ENCODE assay signal across 8 cellular contexts in genomic region chr2:64228126-64228678, GRCh38.
DNase-seq lines count a peak whose midpoint lies in the region; ATAC-seq, FAIRE-seq and TF ChIP-seq lines count a peak whose summit lies in the region.

No MANE protein-coding gene starts in this region.

- H3K4me3 Mint-ChIP-seq in activated T-helper 17 cell treated with anti-CD3 and anti-CD28 coated beads, Interleukin-2, amount 50 U/mL, for 72 hours = peak overlapping the region; percentile 88
- peak overlapping the region; percentile 87 to 99 (median 96) for H3K4me3 Mint-ChIP-seq in naive B cell

- H3K27ac ChIP-seq in OCI-LY3 (ENCODE audit: low read length) = peak overlapping the region; percentile 50
- H3K27ac ChIP-seq in stomach smooth muscle (ENCODE audit: low read length) = peak overlapping the region; percentile 86

- ATAC-seq in GM21423 (IDR thresholded peaks at IDR 0.05; ENCODE audit: unreplicated experiment) (peak; percentile 93), naive B cell (ENCODE audit: low read depth in 2 of 2) (peak; percentile 94 to 97)
- ATAC-seq in activated T-helper 17 cell treated with anti-CD3 and anti-CD28 coated beads, Interleukin-2, amount 50 U/mL, for 72 hours (replicated peaks) = peak; percentile 89

- H3K9ac ChIP-seq in OCI-LY3 (ENCODE audit: low read length) (peak overlapping the region; percentile 79), stomach smooth muscle (ENCODE audit: low read length in 2 of 2) (peak overlapping the region; percentile 67 to 80)

- DNase-seq in DMS 273 (lab: John Stamatoyannopoulos, UW; ENCODE audit: unreplicated experiment) (peak; percentile 93), HTR-8/SVneo (ENCODE audit: insufficient read length, low spot score) (peak; percentile 81), fibroblast of mammary gland (ENCODE audit: low read depth) (peak; percentile 49), naive B cell (peak; percentile 59)

- no peaks in the 10 kb centered on the region for H3K79me2 ChIP-seq in OCI-LY3 (ENCODE audit: low read length)

- TF ChIP-seq CTCF in OCI-LY3 (IDR thresholded peaks at IDR 0.05; ENCODE audit: low read depth, low read length) (no peak), fibroblast of mammary gland (conservative IDR thresholded peaks at IDR 0.05; ENCODE audit: control insufficient read depth, insufficient read depth, low read depth, low read length) (no peak)

- peaks cover 20% of the 10 kb centered on the region for H3K4me1 ChIP-seq in OCI-LY3 (ENCODE audit: low read length)
- H3K4me1 ChIP-seq in stomach smooth muscle (ENCODE audit: control insufficient read depth, insufficient read depth, low read length) = peaks cover 24% of the 10 kb centered on the region

- FAIRE-seq in HTR-8/SVneo (lab: Jason Lieb, UNC) = peak; percentile 69

- peaks cover 23% of the 10 kb centered on the region for H3K4me1 Mint-ChIP-seq in activated T-helper 17 cell treated with anti-CD3 and anti-CD28 coated beads, Interleukin-2, amount 50 U/mL, for 72 hours
- peaks cover 26 to 35% (median 32%) of the 10 kb centered on the region in 3 donors for H3K4me1 Mint-ChIP-seq in naive B cell

- H3K36me3 ChIP-seq in OCI-LY3 (replicated peaks; ENCODE audit: low read depth, low read length) (no peaks in the 10 kb centered on the region), stomach smooth muscle (ENCODE audit: control insufficient read depth in 2 of 2, insufficient read depth in 2 of 2, low read length in 2 of 2) (no peaks in the 10 kb centered on the region)

- peaks cover 7% of the 10 kb centered on the region for H3K27me3 Mint-ChIP-seq in activated T-helper 17 cell treated with anti-CD3 and anti-CD28 coated beads, Interleukin-2, amount 50 U/mL, for 72 hours
- H3K27me3 Mint-ChIP-seq in naive B cell = no peaks in the 10 kb centered on the region

- no peaks in the 10 kb centered on the region for H4K20me1 ChIP-seq in OCI-LY3 (ENCODE audit: insufficient read depth, low read length)

- H3K9me3 ChIP-seq in OCI-LY3 (ENCODE audit: insufficient read depth, low read length) (no peaks in the 10 kb centered on the region), stomach smooth muscle (ENCODE audit: control insufficient read depth in 2 of 2, low read length in 2 of 2) (no peaks in the 10 kb centered on the region)

- H3K4me2 ChIP-seq in OCI-LY3 (ENCODE audit: low read length) = peak overlapping the region; percentile 87

- no peaks in the 10 kb centered on the region for H3K27me3 ChIP-seq in OCI-LY3 (ENCODE audit: low read depth, low read length)
- H3K27me3 ChIP-seq in stomach smooth muscle (ENCODE audit: control insufficient read depth in 1 of 2, insufficient read depth in 2 of 2, low read length in 2 of 2) = no peaks in the 10 kb centered on the region

- H3K9me3 Mint-ChIP-seq in activated T-helper 17 cell treated with anti-CD3 and anti-CD28 coated beads, Interleukin-2, amount 50 U/mL, for 72 hours = no peaks in the 10 kb centered on the region
- H3K9me3 Mint-ChIP-seq in naive B cell = peaks cover 0 to 1% (median 0%) of the 10 kb centered on the region in 7 donors

- peak overlapping the region; percentile 90 for H2AFZ ChIP-seq in OCI-LY3 (ENCODE audit: low read depth, low read length)

- H3K36me3 Mint-ChIP-seq in activated T-helper 17 cell treated with anti-CD3 and anti-CD28 coated beads, Interleukin-2, amount 50 U/mL, for 72 hours (ENCODE audit: low read depth) = no peaks in the 10 kb centered on the region
- peaks cover 0 to 7% of the 10 kb centered on the region in 2 donors for H3K36me3 Mint-ChIP-seq in naive B cell

- H3K4me3 ChIP-seq in OCI-LY3 (ENCODE audit: low read length) (peak overlapping the region; percentile 76), fibroblast of mammary gland (ENCODE audit: control insufficient read depth, low read depth, low read length) (peak overlapping the region; percentile 38), stomach smooth muscle (ENCODE audit: low read length in 2 of 2) (peak overlapping the region; percentile 73 to 79)

- peak overlapping the region; percentile 74 for H3K27ac Mint-ChIP-seq in activated T-helper 17 cell treated with anti-CD3 and anti-CD28 coated beads, Interleukin-2, amount 50 U/mL, for 72 hours
- peak overlapping the region; percentile 78 to 96 (median 94) for H3K27ac Mint-ChIP-seq in naive B cell

Comparison
In these comparisons a context has a peak if more than half of its experiments do, and no peak if none do; other contexts are left out.
1. Peak in every context shown above with its lines: DNase-seq, ATAC-seq, H3K4me3 ChIP-seq and H3K27ac ChIP-seq.